In the genomic region with DNA sequence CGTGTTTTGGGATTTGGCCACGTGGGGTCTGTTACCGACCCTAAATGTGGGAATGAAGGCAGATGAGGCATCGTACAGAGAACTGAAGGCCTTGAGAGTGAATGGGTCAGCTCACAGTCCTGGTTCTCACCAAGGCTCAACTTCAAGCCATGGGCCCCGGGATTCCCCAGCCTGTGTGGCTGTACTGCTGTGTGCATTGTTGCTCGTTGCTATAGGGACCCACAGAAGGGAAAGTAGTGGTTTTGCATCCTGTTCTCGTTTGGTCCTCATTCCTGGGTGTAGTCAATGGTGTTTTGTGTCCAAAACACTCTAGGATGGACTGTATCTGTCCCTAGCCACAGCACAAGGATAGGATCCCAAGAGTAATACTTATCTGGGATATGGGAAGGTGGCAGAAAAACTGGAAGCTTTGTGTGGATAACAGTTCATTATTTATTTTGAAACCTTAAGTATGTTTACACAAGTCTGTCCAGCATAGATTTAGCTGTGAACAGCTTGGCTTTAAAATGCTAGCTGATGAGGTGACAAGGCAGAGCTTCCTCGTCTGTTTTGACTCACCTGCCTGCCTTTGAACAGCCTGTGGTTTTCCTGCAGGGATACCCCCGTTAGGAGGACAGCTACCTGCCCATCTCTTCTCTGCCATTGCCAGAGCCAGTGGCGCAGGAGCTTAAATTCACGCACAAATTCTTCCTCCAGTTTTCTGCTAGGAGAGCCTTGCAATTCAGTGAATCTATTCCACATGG, we compare ENCODE assay signal across 9 cellular contexts.
A peak's percentile ranks its signal among the peaks of the same experiment; 100 is the strongest.
DNase-seq lines count a peak whose midpoint lies in the region; ATAC-seq and TF ChIP-seq lines count a peak whose summit lies in the region.
"Had no signal": no experiment of that assay in that cellular context is flagged by ENCODE, and none has a peak within 500 bp of the region (broad histone marks: within the 10 kb centered on the region; RNA-seq: fewer than 3 reads in every experiment).

No MANE protein-coding gene starts in this region.

- no peaks in the 10 kb centered on the region for H3K9me3 Mint-ChIP-seq in chondrocyte (ENCODE audit: low read depth)

- H3K4me1 ChIP-seq in upper lobe of right lung (peaks cover 27% of the 10 kb centered on the region), foreskin keratinocyte (no peaks in the 10 kb centered on the region)

- peaks cover 32% of the 10 kb centered on the region for H3K36me3 Mint-ChIP-seq in chondrocyte (ENCODE audit: low read depth)

- no peak overlapping the region for H3K4me3 Mint-ChIP-seq in chondrocyte (ENCODE audit: unreplicated experiment)

- H3K4me3 ChIP-seq in upper lobe of right lung: no peak overlapping the region

- H3K27ac Mint-ChIP-seq in chondrocyte (ENCODE audit: unreplicated experiment): peak overlapping the region; percentile 96

- peak; percentile 96 for ATAC-seq in GM19468 (IDR thresholded peaks at IDR 0.05; ENCODE audit: extremely low read depth, unreplicated experiment)
- ATAC-seq in HG03460 (IDR thresholded peaks at IDR 0.05; ENCODE audit: unreplicated experiment): peak; percentile 98
- peak; percentile 9 for ATAC-seq in upper lobe of right lung
- no peak for ATAC-seq in foreskin keratinocyte
- ATAC-seq: HCT116 had no signal

- TF ChIP-seq CTCF in chondrocyte (IDR thresholded peaks at IDR 0.05): no peak
- no peak for TF ChIP-seq CTCF in upper lobe of right lung (IDR thresholded peaks at IDR 0.05)
- no peak for TF ChIP-seq CTCF in foreskin keratinocyte (conservative IDR thresholded peaks at IDR 0.05)

- intact Hi-C loops in upper lobe of right lung (cut with DNase I): no loop called here

- no peaks in the 10 kb centered on the region for H3K27me3 ChIP-seq in upper lobe of right lung
- H3K27me3 ChIP-seq in foreskin keratinocyte: no peaks in the 10 kb centered on the region

- no peaks in the 10 kb centered on the region for H3K9me3 ChIP-seq in upper lobe of right lung

- peak; percentile 19 for DNase-seq in EL
- no peak for DNase-seq in chondrocyte (ENCODE audit: low spot score)
- DNase-seq in upper lobe of right lung: no peak
- no peak for DNase-seq in foreskin keratinocyte
- no peak for DNase-seq in NCI-H2107 treated with DMSO at 0.1 percent for 48 hours (lab: John Stamatoyannopoulos, UW; ENCODE audit: unreplicated experiment)
- no peak for DNase-seq in islet precursor cell

- H3K4me1 Mint-ChIP-seq in chondrocyte (ENCODE audit: low read depth): peaks cover 31% of the 10 kb centered on the region

- H3K36me3 ChIP-seq in upper lobe of right lung: peaks cover 62% of the 10 kb centered on the region

- no peaks in the 10 kb centered on the region for H3K27me3 Mint-ChIP-seq in chondrocyte (ENCODE audit: low read depth)

- H3K27ac ChIP-seq in upper lobe of right lung (peak overlapping the region; percentile 4), foreskin keratinocyte (no peak overlapping the region)
